Comparison of ENCODE assay signal across 13 cellular contexts in the genomic region with DNA sequence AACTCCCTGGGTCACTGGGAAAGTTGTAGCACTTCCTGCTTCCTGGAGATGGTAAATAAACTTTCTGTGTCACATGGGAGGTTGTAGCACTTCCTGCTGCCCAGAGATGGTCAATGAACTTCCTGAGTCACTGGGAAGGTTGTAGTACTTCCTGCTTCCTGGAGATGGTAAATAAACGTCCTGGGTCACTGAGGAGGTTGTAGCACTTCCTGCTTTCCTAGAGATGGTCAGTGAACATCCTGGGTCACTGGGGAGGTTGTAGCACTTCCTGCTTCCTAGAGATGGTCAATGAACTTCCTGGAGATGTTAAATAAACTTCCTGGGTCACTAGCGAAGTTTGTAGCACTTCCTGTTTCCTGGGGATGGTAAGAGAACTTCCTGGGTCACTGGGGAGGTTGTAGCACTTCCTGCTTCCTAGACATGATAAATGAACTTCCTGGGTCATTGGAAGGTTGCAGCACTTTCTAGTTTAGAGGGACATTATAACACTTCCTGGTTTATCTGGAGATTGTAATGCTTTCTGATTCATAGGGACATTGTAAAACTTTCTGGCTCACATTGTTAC.
DNase-seq lines count a peak whose midpoint lies in the region; ATAC-seq and TF ChIP-seq lines count a peak whose summit lies in the region.
"Had no signal": no experiment of that assay in that cellular context is flagged by ENCODE, and none has a peak within 500 bp of the region (broad histone marks: within the 10 kb centered on the region; RNA-seq: fewer than 3 reads in every experiment).

No MANE protein-coding gene starts in this region.

- RAD21 ChIA-PET in HCT116 (lab: Charles Lee; ENCODE audit: low non-redundant PET in 1 of 2, low total read pairs in 2 of 2, uncharacterized antibody in 2 of 2, unreplicated experiment in 2 of 2), result no interaction called here

- peaks cover 11% of the 10 kb centered on the region; the same call in 1 of the 2 replicates for H3K79me2 ChIP-seq in HCT116 (ENCODE audit: insufficient read depth, low read length)

- peak overlapping the region; percentile 2 for H3K4me3 Mint-ChIP-seq in activated CD4-positive, alpha-beta memory T cell treated with anti-CD3 and anti-CD28 coated beads for 36 hours

- intact Hi-C loops in HCT116 (cut with micrococcal nuclease), result loop anchor here (5.0 kb wide), 1 partner anchor 1177 kb away; the partner anchor contains the start of gene ASMTL
- intact Hi-C loops in activated CD4-positive, alpha-beta memory T cell treated with anti-CD3 and anti-CD28 coated beads for 36 hours (cut with micrococcal nuclease), result no loop called here
- intact Hi-C loops in lower lobe of right lung (cut with DNase I), result no loop called here

- H3K36me3 ChIP-seq in HCT116 (ENCODE audit: control insufficient read depth in 1 of 2, insufficient read depth in 2 of 2, low read length in 2 of 2), result peaks cover 0 to 14% of the 10 kb centered on the region in 2 experiments; a peak in 1 of 4 replicates
- H3K36me3 ChIP-seq in lower lobe of right lung, result peaks cover 32% of the 10 kb centered on the region
- H3K36me3 ChIP-seq: pancreas had no signal

- POLR2A ChIA-PET in HCT116 (lab: Charles Lee), result no interaction called here
- POLR2A ChIA-PET in activated CD4-positive, alpha-beta memory T cell treated with anti-CD3 and anti-CD28 coated beads for 36 hours (lab: Charles Lee), result no interaction called here

- H3K9me2 ChIP-seq in HCT116 (ENCODE audit: insufficient read depth), result no peaks in the 10 kb centered on the region

- H3K4me1 ChIP-seq in HCT116 (ENCODE audit: control insufficient read depth in 1 of 2, insufficient read depth in 2 of 2, low read length in 2 of 2) (peaks cover 0 to 7% of the 10 kb centered on the region in 2 experiments; a peak in 1 of 4 replicates), lower lobe of right lung (no peaks in the 10 kb centered on the region)
- H3K4me1 ChIP-seq: body of pancreas, pancreas had no signal

- H3K9ac ChIP-seq in HCT116 (ENCODE audit: low read length), result no peak overlapping the region

- H3K27ac ChIP-seq in 22Rv1 (peak overlapping the region; percentile 81), HCT116 (ENCODE audit: low read depth, low read length) (peak overlapping the region; percentile 65), lower lobe of right lung (peak overlapping the region; percentile 53)
- H3K27ac ChIP-seq: C4-2B had no signal

- DNase-seq in HCT116 (ENCODE audit: low read depth, low spot score) (no peak), lower lobe of right lung (no peak), GM03348 (ENCODE audit: low spot score) (no peak), RPMI8226 (no peak)
- DNase-seq in activated CD4-positive, alpha-beta memory T cell treated with anti-CD3 and anti-CD28 coated beads for 36 hours, result no peak
- no peak for DNase-seq in activated effector memory CD4-positive, alpha-beta T cell treated with anti-CD3 and anti-CD28 coated beads, Interleukin-2, amount 50 U/mL, for 16 hours
- DNase-seq: activated CD4-positive, CD25-positive, alpha-beta regulatory T cell treated with anti-CD3 and anti-CD28 coated beads, Interleukin-2, amount 50 U/mL, for 72 hours; body of pancreas; NCI-H2081; pancreas had no signal

- CTCF ChIA-PET in HCT116 (lab: Charles Lee), result no interaction called here
- CTCF ChIA-PET in activated CD4-positive, alpha-beta memory T cell treated with anti-CD3 and anti-CD28 coated beads for 36 hours (lab: Charles Lee), result no interaction called here

- peaks cover 42% of the 10 kb centered on the region for H3K9me3 Mint-ChIP-seq in activated CD4-positive, alpha-beta memory T cell treated with anti-CD3 and anti-CD28 coated beads for 36 hours

- H3K4me1 Mint-ChIP-seq in activated CD4-positive, alpha-beta memory T cell treated with anti-CD3 and anti-CD28 coated beads for 36 hours (ENCODE audit: low read depth), result peaks cover 34% of the 10 kb centered on the region

- no peak for TF ChIP-seq CTCF in 22Rv1 (IDR thresholded peaks at IDR 0.05)
- no peak for TF ChIP-seq CTCF in HCT116 (IDR thresholded peaks at IDR 0.05 in 2 of 3, conservative IDR thresholded peaks at IDR 0.05 in 1 of 3; ENCODE audit: borderline replicate concordance in 1 of 3, insufficient read depth in 1 of 3, low read depth in 2 of 3, low read length in 2 of 3)
- no peak for TF ChIP-seq CTCF in lower lobe of right lung (IDR thresholded peaks at IDR 0.05)

- peak overlapping the region; percentile 96 for H3K27ac Mint-ChIP-seq in activated CD4-positive, alpha-beta memory T cell treated with anti-CD3 and anti-CD28 coated beads for 36 hours

- H3K4me2 ChIP-seq in HCT116 (ENCODE audit: low read length), result peak overlapping the region; percentile 27; the same call in 1 of the 2 replicates

- BruUV-seq in HCT116 (replicated peaks; lab: Mats Ljungman, UMichigan), result no TSS peak

- H2AFZ ChIP-seq in HCT116 (ENCODE audit: low read depth, low read length, poor library complexity, severe bottlenecking), result no peak overlapping the region

- no peak overlapping the region for H3K4me3 ChIP-seq in HCT116 (replicated peaks in 1 of 2; ENCODE audit: low read depth in 1 of 2, low read length in 2 of 2)
- no peak overlapping the region for H3K4me3 ChIP-seq in lower lobe of right lung
- H3K4me3 ChIP-seq: body of pancreas, pancreas had no signal

- TF ChIP-seq POLR2A in HCT116 (IDR thresholded peaks at IDR 0.05; ENCODE audit: borderline replicate concordance, extremely low read depth, insufficient read depth, insufficient read length), result no peak

- H3K27me3 ChIP-seq in HCT116 (ENCODE audit: insufficient read depth, low read length) (no peaks in the 10 kb centered on the region), lower lobe of right lung (ENCODE audit: low read depth) (no peaks in the 10 kb centered on the region)
- H3K27me3 ChIP-seq: body of pancreas, pancreas had no signal

- H3K36me3 Mint-ChIP-seq in activated CD4-positive, alpha-beta memory T cell treated with anti-CD3 and anti-CD28 coated beads for 36 hours, result peaks cover 77% of the 10 kb centered on the region

- ATAC-seq in HCT116 (peak; percentile 53), lower lobe of right lung (no peak), GM21381 (IDR thresholded peaks at IDR 0.05; ENCODE audit: unreplicated experiment) (no peak)
- ATAC-seq: body of pancreas had no signal

- H3K9me3 ChIP-seq in HCT116 (ENCODE audit: control insufficient read depth in 1 of 2, insufficient read depth in 1 of 2, low read depth in 1 of 2, low read length in 2 of 2), result no peaks in the 10 kb centered on the region
- peaks cover 13% of the 10 kb centered on the region for H3K9me3 ChIP-seq in lower lobe of right lung
- H3K9me3 ChIP-seq: body of pancreas, pancreas had no signal

- TF ChIP-seq RAD21 in HCT116 (IDR thresholded peaks at IDR 0.05; ENCODE audit: low read depth), result no peak

- no peaks in the 10 kb centered on the region for H4K20me1 ChIP-seq in HCT116 (ENCODE audit: insufficient read depth)

- H3K27me3 Mint-ChIP-seq in activated CD4-positive, alpha-beta memory T cell treated with anti-CD3 and anti-CD28 coated beads for 36 hours, result no peaks in the 10 kb centered on the region

TF ChIP-seq in HCT116, 20 proteins besides CTCF, POLR2A, EP300 and RAD21:
- no peak for TF ChIP-seq MAX (IDR thresholded peaks at IDR 0.05)
- no peak for TF ChIP-seq CBX3 (IDR thresholded peaks at IDR 0.05; ENCODE audit: low read depth)
- no peak for TF ChIP-seq EGR1 (IDR thresholded peaks at IDR 0.05; ENCODE audit: low read depth)
- no peak; the same call in 1 of the 2 replicates for TF ChIP-seq SP1 (IDR thresholded peaks at IDR 0.05; ENCODE audit: low read depth)
- no peak for TF ChIP-seq ZNF274 (IDR thresholded peaks at IDR 0.05; ENCODE audit: low read depth, low read length)
- TF ChIP-seq EZH2 (IDR thresholded peaks at IDR 0.05), result no peak
- TF ChIP-seq ELF1 (IDR thresholded peaks at IDR 0.05; ENCODE audit: borderline replicate concordance, low read depth), result peak; percentile 58
- TF ChIP-seq ATF3 (IDR thresholded peaks at IDR 0.05), result no peak
- 0 out of 2 replicates have a peak, but pooled peaks have one; percentile 37 for TF ChIP-seq SRF (IDR thresholded peaks at IDR 0.05; ENCODE audit: low read depth)
- no peak for TF ChIP-seq JUND (IDR thresholded peaks at IDR 0.05)
- TF ChIP-seq SIN3A (IDR thresholded peaks at IDR 0.05; ENCODE audit: low read depth), result no peak
- TF ChIP-seq ZFX (IDR thresholded peaks at IDR 0.05), result no peak
